9 cellular contexts compared by ENCODE assay signal in the genomic region with DNA sequence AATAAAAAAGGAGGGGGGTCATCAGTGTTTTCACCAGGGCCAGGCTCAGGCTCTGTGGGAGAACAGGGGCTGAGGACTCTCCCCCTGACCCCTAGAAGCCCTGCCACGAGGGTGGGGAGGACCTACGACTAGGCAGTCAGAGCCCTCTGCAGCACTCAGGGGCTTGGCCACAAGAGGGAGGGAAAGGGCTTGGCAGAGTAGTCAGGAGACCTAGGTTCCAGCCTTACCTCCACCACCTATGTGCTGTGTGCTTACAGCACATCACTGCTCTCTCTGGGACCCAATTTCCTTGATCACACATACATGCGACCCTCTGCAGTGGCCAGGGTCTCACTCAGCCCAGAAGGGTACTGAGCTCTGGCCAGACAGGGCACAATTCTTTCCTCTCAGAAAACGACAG. TPM values are rescaled to one million over a fixed set of nuclear protein-coding genes. Genes with fewer than 3 reads are reported as not detected.
DNase-seq lines count a peak whose midpoint lies in the region; ATAC-seq and TF ChIP-seq lines count a peak whose summit lies in the region.
"Had no signal": no experiment of that assay in that cellular context is flagged by ENCODE, and none has a peak within 500 bp of the region (broad histone marks: within the 10 kb centered on the region; RNA-seq: fewer than 3 reads in every experiment).

No MANE protein-coding gene starts in this region.

- POLR2A ChIA-PET in HCT116 (lab: Charles Lee) = no interaction called here

- H3K9me3 ChIP-seq in HCT116 (ENCODE audit: control insufficient read depth in 1 of 2, insufficient read depth in 1 of 2, low read depth in 1 of 2, low read length in 2 of 2) (no peaks in the 10 kb centered on the region), gastrocnemius medialis (no peaks in the 10 kb centered on the region)

- H3K9me2 ChIP-seq in HCT116 (ENCODE audit: insufficient read depth) = no peaks in the 10 kb centered on the region

- ATAC-seq in HCT116 (peak; percentile 77), gastrocnemius medialis (no peak), HG03342 (IDR thresholded peaks at IDR 0.05; ENCODE audit: unreplicated experiment) (no peak), GM18505 (IDR thresholded peaks at IDR 0.05; ENCODE audit: unreplicated experiment) (no peak)

- H3K79me2 ChIP-seq in HCT116 (ENCODE audit: insufficient read depth, low read length) = no peaks in the 10 kb centered on the region

- H3K4me1 ChIP-seq in HCT116 (ENCODE audit: control insufficient read depth in 1 of 2, insufficient read depth in 2 of 2, low read length in 2 of 2) = peaks cover 0 to 8% of the 10 kb centered on the region in 2 experiments; a peak in 2 of 4 replicates
- H3K4me1 ChIP-seq in gastrocnemius medialis = peaks cover 5 to 8% of the 10 kb centered on the region in 2 donors

- in situ Hi-C loops in gastrocnemius medialis (cut with MboI; ENCODE audit: low sequenced_read_pairs in 4 of 4) = no loop called here

- no peak overlapping the region for H2AFZ ChIP-seq in HCT116 (ENCODE audit: low read depth, low read length, poor library complexity, severe bottlenecking)

- TF ChIP-seq CTCF in AG09309 (IDR thresholded peaks at IDR 0.05; ENCODE audit: control insufficient read depth, insufficient read depth, low read depth, low read length, missing control alignments) = peak; percentile 44
- TF ChIP-seq CTCF in HCT116 (IDR thresholded peaks at IDR 0.05 in 2 of 3, conservative IDR thresholded peaks at IDR 0.05 in 1 of 3; ENCODE audit: borderline replicate concordance in 1 of 3, insufficient read depth in 1 of 3, low read depth in 2 of 3, low read length in 2 of 3) = peak; percentile 45 to 65 (median 47); a peak in 5 of 6 replicates
- no peak for TF ChIP-seq CTCF in gastrocnemius medialis (IDR thresholded peaks at IDR 0.05 in 4 of 5, conservative IDR thresholded peaks at IDR 0.05 in 1 of 5)

- H3K27ac ChIP-seq in HCT116 (ENCODE audit: low read depth, low read length) (no peak overlapping the region), gastrocnemius medialis (no peak overlapping the region)

- intact Hi-C loops in HCT116 (cut with micrococcal nuclease) (no loop called here), gastrocnemius medialis (cut with DNase I; ENCODE audit: low total_unique reads) (no loop called here)

- no TSS peak for BruUV-seq in HCT116 (replicated peaks; lab: Mats Ljungman, UMichigan)

- H3K9ac ChIP-seq in HCT116 (ENCODE audit: low read length) = no peak overlapping the region

- DNase-seq in AG09309 (ENCODE audit: low read depth) (no peak), HCT116 (ENCODE audit: low read depth, low spot score) (no peak), SHP77 treated with DMSO at 0.1 percent for 48 hours (lab: John Stamatoyannopoulos, UW) (peak; percentile 6), iPS DF 4.7 (ENCODE audit: extremely low read depth, low spot score) (peak; percentile 68), NCI-H2227 treated with DMSO at 0.1 percent for 48 hours (lab: John Stamatoyannopoulos, UW) (no peak), gastrocnemius medialis (no peak)

- RAD21 ChIA-PET in HCT116 (lab: Charles Lee; ENCODE audit: low non-redundant PET in 1 of 2, low total read pairs in 2 of 2, uncharacterized antibody in 2 of 2, unreplicated experiment in 2 of 2) = interaction anchor here in 1 of 2 experiments (0.7 kb wide), 1 partner anchor 107 kb away, joined by 5 read pairs; no protein-coding TSS in a partner anchor

- H3K36me3 ChIP-seq in HCT116 (ENCODE audit: control insufficient read depth in 1 of 2, insufficient read depth in 2 of 2, low read length in 2 of 2) = no peaks in the 10 kb centered on the region
- H3K36me3 ChIP-seq in gastrocnemius medialis = no peaks in the 10 kb centered on the region

- H4K20me1 ChIP-seq in HCT116 (ENCODE audit: insufficient read depth) = no peaks in the 10 kb centered on the region

- TF ChIP-seq POLR2A in HCT116 (IDR thresholded peaks at IDR 0.05; ENCODE audit: borderline replicate concordance, extremely low read depth, insufficient read depth, insufficient read length) (no peak), gastrocnemius medialis (IDR thresholded peaks at IDR 0.05) (no peak), GM18505 (IDR thresholded peaks at IDR 0.05; ENCODE audit: borderline replicate concordance, extremely low read depth, insufficient read depth, insufficient read length) (no peak)

- H3K4me2 ChIP-seq in HCT116 (ENCODE audit: low read length) = no peak overlapping the region

- CTCF ChIA-PET in HCT116 (lab: Charles Lee) = interaction anchor here (1.1 to 1.6 kb wide), 2 partner anchors 99 to 103 kb away, joined by 3 to 5 read pairs; no protein-coding TSS in a partner anchor

- H3K4me3 ChIP-seq in AG09309 (ENCODE audit: control insufficient read depth, low read depth, low read length) (no peak overlapping the region), HCT116 (replicated peaks in 1 of 2; ENCODE audit: low read depth in 1 of 2, low read length in 2 of 2) (no peak overlapping the region), gastrocnemius medialis (no peak overlapping the region)

- peak; percentile 70 for TF ChIP-seq RAD21 in HCT116 (IDR thresholded peaks at IDR 0.05; ENCODE audit: low read depth)

- no peaks in the 10 kb centered on the region for H3K27me3 ChIP-seq in HCT116 (ENCODE audit: insufficient read depth, low read length)
- no peaks in the 10 kb centered on the region for H3K27me3 ChIP-seq in gastrocnemius medialis

TF ChIP-seq in HCT116, 20 proteins besides CTCF, POLR2A, EP300 and RAD21:
- TF ChIP-seq CEBPB (IDR thresholded peaks at IDR 0.05; ENCODE audit: low read depth) = no peak
- TF ChIP-seq, protein P1, sequence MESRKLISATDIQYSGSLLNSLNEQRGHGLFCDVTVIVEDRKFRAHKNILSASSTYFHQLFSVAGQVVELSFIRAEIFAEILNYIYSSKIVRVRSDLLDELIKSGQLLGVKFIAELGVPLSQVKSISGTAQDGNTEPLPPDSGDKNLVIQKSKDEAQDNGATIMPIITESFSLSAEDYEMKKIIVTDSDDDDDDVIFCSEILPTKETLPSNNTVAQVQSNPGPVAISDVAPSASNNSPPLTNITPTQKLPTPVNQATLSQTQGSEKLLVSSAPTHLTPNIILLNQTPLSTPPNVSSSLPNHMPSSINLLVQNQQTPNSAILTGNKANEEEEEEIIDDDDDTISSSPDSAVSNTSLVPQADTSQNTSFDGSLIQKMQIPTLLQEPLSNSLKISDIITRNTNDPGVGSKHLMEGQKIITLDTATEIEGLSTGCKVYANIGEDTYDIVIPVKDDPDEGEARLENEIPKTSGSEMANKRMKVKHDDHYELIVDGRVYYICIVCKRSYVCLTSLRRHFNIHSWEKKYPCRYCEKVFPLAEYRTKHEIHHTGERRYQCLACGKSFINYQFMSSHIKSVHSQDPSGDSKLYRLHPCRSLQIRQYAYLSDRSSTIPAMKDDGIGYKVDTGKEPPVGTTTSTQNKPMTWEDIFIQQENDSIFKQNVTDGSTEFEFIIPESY (IDR thresholded peaks at IDR 0.05; ENCODE audit: extremely low read depth, insufficient replicate concordance, low read length) = no peak
- no peak for TF ChIP-seq ZFX (IDR thresholded peaks at IDR 0.05)
- TF ChIP-seq SP1 (IDR thresholded peaks at IDR 0.05; ENCODE audit: low read depth) = no peak
- TF ChIP-seq POLR2AphosphoS5 (IDR thresholded peaks at IDR 0.05; ENCODE audit: low read depth, low read length) = no peak
- TF ChIP-seq EZH2phosphoT487 (IDR thresholded peaks at IDR 0.05; ENCODE audit: borderline replicate concordance) = no peak
TF ChIP-seq in HCT116: peak in this region for 0.

RNA-seq across cellular contexts. Expression of a gene that starts 16.3 kb away (rescaled TPM):
- 57.1 TPM for total RNA-seq in HCT116 (2021; ENCODE audit: unreplicated experiment)
- 55.3 and 73.1 TPM in 2 replicates for polyA plus RNA-seq in HCT116 (2012)
- 10 to 100 TPM; 36.9 to 48.6 (median 42.7) TPM for total RNA-seq in gastrocnemius medialis

RNA-seq across cellular contexts. Expression of a gene that starts 24.5 kb away (rescaled TPM):
- total RNA-seq in HCT116 (2021; ENCODE audit: unreplicated experiment) (0.47 TPM), gastrocnemius medialis (not detected)
- polyA plus RNA-seq in HCT116 (2012) = not detected in 2 replicates
- total RNA-seq: activated CD8-positive, alpha-beta memory T cell treated with anti-CD3 and anti-CD28 coated beads for 36 hours had no signal

RNA-seq across cellular contexts. Expression of a gene that starts 51.3 kb away (rescaled TPM):
- total RNA-seq in HCT116 (2021; ENCODE audit: unreplicated experiment) (66.6 TPM), gastrocnemius medialis (100 to 1,000 TPM in 1 of 4 donors, 10 to 100 TPM in 3; 13.7 to 120 (median 37.8) TPM)
- polyA plus RNA-seq in HCT116 (2012) = 34.6 and 39.8 TPM in 2 replicates

Comparison
In these comparisons a context has a peak if more than half of its experiments do, and no peak if none do; other contexts are left out.
1. DNase-seq: peak in SHP77 treated with DMSO at 0.1 percent for 48 hours (single experiment) and iPS DF 4.7 (single experiment); none in AG09309 (single experiment), HCT116 (single experiment), NCI-H2227 treated with DMSO at 0.1 percent for 48 hours (single experiment) and gastrocnemius medialis (0 of 2).
2. CTCF ChIP-seq: peak in AG09309 (single experiment) and HCT116 (3 of 3); none in gastrocnemius medialis (0 of 5).